10 cellular contexts compared by ENCODE assay signal in the genomic region with DNA sequence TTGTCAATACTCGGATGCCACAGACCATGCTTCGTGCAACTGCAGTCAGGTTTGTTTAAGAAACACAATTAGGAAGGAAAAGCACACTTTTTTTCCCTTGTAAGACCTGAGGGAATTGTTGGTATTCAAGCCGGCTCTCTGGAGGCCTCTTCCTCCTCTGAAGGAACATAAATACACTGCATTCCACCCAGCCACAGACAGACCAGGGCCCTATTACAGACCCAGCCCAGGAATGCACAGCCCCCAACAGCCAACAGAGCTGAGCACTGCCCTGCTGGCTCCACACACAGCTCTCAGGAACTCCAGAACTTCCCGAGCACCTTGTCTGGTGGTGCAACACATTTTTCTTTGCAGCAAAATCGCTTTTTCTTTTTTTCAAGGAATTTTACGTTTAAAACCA.
DNase-seq lines count a peak whose midpoint lies in the region; ATAC-seq and TF ChIP-seq lines count a peak whose summit lies in the region.
"Had no signal": no experiment of that assay in that cellular context is flagged by ENCODE, and none has a peak within 500 bp of the region (broad histone marks: within the 10 kb centered on the region; RNA-seq: fewer than 3 reads in every experiment).

No MANE protein-coding gene starts in this region.

- peak; percentile 98 for ATAC-seq in WTC11
- no peak for ATAC-seq in activated CD8-positive, alpha-beta T cell treated with anti-CD3 and anti-CD28 coated beads for 36 hours

- no peaks in the 10 kb centered on the region for H3K9me3 Mint-ChIP-seq in WTC11
- H3K9me3 Mint-ChIP-seq in activated CD8-positive, alpha-beta T cell treated with anti-CD3 and anti-CD28 coated beads for 36 hours, result no peaks in the 10 kb centered on the region
- H3K9me3 Mint-ChIP-seq: central memory CD8-positive, alpha-beta T cell had no signal

- no peak for TF ChIP-seq POLR2A in stomach (IDR thresholded peaks at IDR 0.05)

- no peaks in the 10 kb centered on the region; the same call in 1 of the 2 replicates for H3K27me3 Mint-ChIP-seq in WTC11 (ENCODE audit: low read depth)
- peaks cover 3% of the 10 kb centered on the region for H3K27me3 Mint-ChIP-seq in activated CD8-positive, alpha-beta T cell treated with anti-CD3 and anti-CD28 coated beads for 36 hours

- H3K36me3 ChIP-seq in stomach, result no peaks in the 10 kb centered on the region

- TF ChIP-seq CTCF in WTC11 (IDR thresholded peaks at IDR 0.05) (no peak), stomach (IDR thresholded peaks at IDR 0.05) (no peak)
- no peak for TF ChIP-seq CTCF in activated CD8-positive, alpha-beta T cell treated with anti-CD3 and anti-CD28 coated beads for 36 hours (IDR thresholded peaks at IDR 0.05)

- TF ChIP-seq EP300 in stomach (IDR thresholded peaks at IDR 0.05), result no peak

- H3K4me1 ChIP-seq in stomach, result peaks cover 28 to 54% (median 39%) of the 10 kb centered on the region in 4 donors

- H3K36me3 Mint-ChIP-seq in WTC11, result no peaks in the 10 kb centered on the region
- H3K36me3 Mint-ChIP-seq in activated CD8-positive, alpha-beta T cell treated with anti-CD3 and anti-CD28 coated beads for 36 hours (ENCODE audit: low read depth), result no peaks in the 10 kb centered on the region

- intact Hi-C loops in stomach (cut with DNase I; ENCODE audit: low total_unique reads), result no loop called here
- intact Hi-C loops in activated CD8-positive, alpha-beta T cell treated with anti-CD3 and anti-CD28 coated beads for 36 hours (cut with micrococcal nuclease), result no loop called here

- peak overlapping the region in 3 of 5 donors; percentile 49 to 71 (median 54) for H3K27ac ChIP-seq in stomach

- 62 to 69% (median 68%) methylated on average over 6 of the region's 6 CpGs for WGBS in stomach, 5 donors

- POLR2A ChIA-PET in WTC11 (lab: Charles Lee), result no interaction called here
- POLR2A ChIA-PET in activated CD8-positive, alpha-beta T cell treated with anti-CD3 and anti-CD28 coated beads for 36 hours (lab: Charles Lee), result no interaction called here

- H3K9me3 ChIP-seq in stomach, result no peaks in the 10 kb centered on the region

- no peak overlapping the region for H3K4me3 ChIP-seq in stomach

- DNase-seq in GM04504 (ENCODE audit: low read depth) (peak; percentile 51), WTC11 (ENCODE audit: low spot score) (peak; percentile 53), iPS DF 19.7 (ENCODE audit: low read depth, low spot score) (peak; percentile 35), stomach (no peak), NOMO-1 treated with dmso at 0.1 percent for 144 hours (lab: John Stamatoyannopoulos, UW; ENCODE audit: unreplicated experiment) (no peak)
- DNase-seq in stimulated activated CD4-positive, alpha-beta T cell treated with anti-CD3 and anti-CD28 coated beads, Interleukin-15, amount 100 ng/mL, for 24 hours, result no peak
- DNase-seq in activated CD8-positive, alpha-beta T cell treated with anti-CD3 and anti-CD28 coated beads for 36 hours, result no peak
- DNase-seq in activated CD8-positive, alpha-beta memory T cell treated with anti-CD3 and anti-CD28 coated beads, Interleukin-2, amount 50 U/mL, for 4 hours, result no peak
- DNase-seq: T-helper 1 cell had no signal

- CTCF ChIA-PET in WTC11 (lab: Charles Lee), result interaction anchor here (0.8 kb wide), 1 partner anchor 318 kb away, joined by 3 read pairs; no protein-coding TSS in a partner anchor
- CTCF ChIA-PET in activated CD8-positive, alpha-beta T cell treated with anti-CD3 and anti-CD28 coated beads for 36 hours (lab: Charles Lee), result no interaction called here

- H3K4me1 Mint-ChIP-seq in WTC11, result peaks cover 22% of the 10 kb centered on the region
- peaks cover 28% of the 10 kb centered on the region for H3K4me1 Mint-ChIP-seq in activated CD8-positive, alpha-beta T cell treated with anti-CD3 and anti-CD28 coated beads for 36 hours (ENCODE audit: low read depth)
- H3K4me1 Mint-ChIP-seq: central memory CD8-positive, alpha-beta T cell had no signal

- no peak overlapping the region for H3K27ac Mint-ChIP-seq in WTC11
- H3K27ac Mint-ChIP-seq in activated CD8-positive, alpha-beta T cell treated with anti-CD3 and anti-CD28 coated beads for 36 hours, result no peak overlapping the region

- no peak overlapping the region for H3K4me3 Mint-ChIP-seq in WTC11
- H3K4me3 Mint-ChIP-seq in activated CD8-positive, alpha-beta T cell treated with anti-CD3 and anti-CD28 coated beads for 36 hours, result no peak overlapping the region
- H3K4me3 Mint-ChIP-seq: central memory CD8-positive, alpha-beta T cell had no signal

- no peaks in the 10 kb centered on the region for H3K27me3 ChIP-seq in stomach

TF ChIP-seq in WTC11, 78 proteins besides CTCF, POLR2A, EP300 and RAD21:
- TF ChIP-seq GTF2I (CRISPR knock-in tag; conservative IDR thresholded peaks at IDR 0.05) (no peak), STAT6 (CRISPR knock-in tag; conservative IDR thresholded peaks at IDR 0.05; ENCODE audit: low read depth) (no peak), FOXP1 (CRISPR knock-in tag; IDR thresholded peaks at IDR 0.05; ENCODE audit: borderline replicate concordance) (no peak), ZNF232 (CRISPR knock-in tag; IDR thresholded peaks at IDR 0.05) (no peak), TEAD4 (CRISPR knock-in tag; IDR thresholded peaks at IDR 0.05) (0 out of 2 replicates have a peak, but pooled peaks have one; percentile 19)
- TF ChIP-seq, protein P1, sequence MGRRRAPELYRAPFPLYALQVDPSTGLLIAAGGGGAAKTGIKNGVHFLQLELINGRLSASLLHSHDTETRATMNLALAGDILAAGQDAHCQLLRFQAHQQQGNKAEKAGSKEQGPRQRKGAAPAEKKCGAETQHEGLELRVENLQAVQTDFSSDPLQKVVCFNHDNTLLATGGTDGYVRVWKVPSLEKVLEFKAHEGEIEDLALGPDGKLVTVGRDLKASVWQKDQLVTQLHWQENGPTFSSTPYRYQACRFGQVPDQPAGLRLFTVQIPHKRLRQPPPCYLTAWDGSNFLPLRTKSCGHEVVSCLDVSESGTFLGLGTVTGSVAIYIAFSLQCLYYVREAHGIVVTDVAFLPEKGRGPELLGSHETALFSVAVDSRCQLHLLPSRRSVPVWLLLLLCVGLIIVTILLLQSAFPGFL (CRISPR knock-in tag; IDR thresholded peaks at IDR 0.05; ENCODE audit: borderline replicate concordance), result no peak
- TF ChIP-seq, protein P2, sequence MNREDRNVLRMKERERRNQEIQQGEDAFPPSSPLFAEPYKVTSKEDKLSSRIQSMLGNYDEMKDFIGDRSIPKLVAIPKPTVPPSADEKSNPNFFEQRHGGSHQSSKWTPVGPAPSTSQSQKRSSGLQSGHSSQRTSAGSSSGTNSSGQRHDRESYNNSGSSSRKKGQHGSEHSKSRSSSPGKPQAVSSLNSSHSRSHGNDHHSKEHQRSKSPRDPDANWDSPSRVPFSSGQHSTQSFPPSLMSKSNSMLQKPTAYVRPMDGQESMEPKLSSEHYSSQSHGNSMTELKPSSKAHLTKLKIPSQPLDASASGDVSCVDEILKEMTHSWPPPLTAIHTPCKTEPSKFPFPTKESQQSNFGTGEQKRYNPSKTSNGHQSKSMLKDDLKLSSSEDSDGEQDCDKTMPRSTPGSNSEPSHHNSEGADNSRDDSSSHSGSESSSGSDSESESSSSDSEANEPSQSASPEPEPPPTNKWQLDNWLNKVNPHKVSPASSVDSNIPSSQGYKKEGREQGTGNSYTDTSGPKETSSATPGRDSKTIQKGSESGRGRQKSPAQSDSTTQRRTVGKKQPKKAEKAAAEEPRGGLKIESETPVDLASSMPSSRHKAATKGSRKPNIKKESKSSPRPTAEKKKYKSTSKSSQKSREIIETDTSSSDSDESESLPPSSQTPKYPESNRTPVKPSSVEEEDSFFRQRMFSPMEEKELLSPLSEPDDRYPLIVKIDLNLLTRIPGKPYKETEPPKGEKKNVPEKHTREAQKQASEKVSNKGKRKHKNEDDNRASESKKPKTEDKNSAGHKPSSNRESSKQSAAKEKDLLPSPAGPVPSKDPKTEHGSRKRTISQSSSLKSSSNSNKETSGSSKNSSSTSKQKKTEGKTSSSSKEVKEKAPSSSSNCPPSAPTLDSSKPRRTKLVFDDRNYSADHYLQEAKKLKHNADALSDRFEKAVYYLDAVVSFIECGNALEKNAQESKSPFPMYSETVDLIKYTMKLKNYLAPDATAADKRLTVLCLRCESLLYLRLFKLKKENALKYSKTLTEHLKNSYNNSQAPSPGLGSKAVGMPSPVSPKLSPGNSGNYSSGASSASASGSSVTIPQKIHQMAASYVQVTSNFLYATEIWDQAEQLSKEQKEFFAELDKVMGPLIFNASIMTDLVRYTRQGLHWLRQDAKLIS (CRISPR knock-in tag; IDR thresholded peaks at IDR 0.05; ENCODE audit: borderline replicate concordance), result no peak
- TF ChIP-seq, protein P3, sequence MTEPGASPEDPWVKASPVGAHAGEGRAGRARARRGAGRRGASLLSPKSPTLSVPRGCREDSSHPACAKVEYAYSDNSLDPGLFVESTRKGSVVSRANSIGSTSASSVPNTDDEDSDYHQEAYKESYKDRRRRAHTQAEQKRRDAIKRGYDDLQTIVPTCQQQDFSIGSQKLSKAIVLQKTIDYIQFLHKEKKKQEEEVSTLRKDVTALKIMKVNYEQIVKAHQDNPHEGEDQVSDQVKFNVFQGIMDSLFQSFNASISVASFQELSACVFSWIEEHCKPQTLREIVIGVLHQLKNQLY (CRISPR knock-in tag; IDR thresholded peaks at IDR 0.05), result no peak
- TF ChIP-seq, protein P4, sequence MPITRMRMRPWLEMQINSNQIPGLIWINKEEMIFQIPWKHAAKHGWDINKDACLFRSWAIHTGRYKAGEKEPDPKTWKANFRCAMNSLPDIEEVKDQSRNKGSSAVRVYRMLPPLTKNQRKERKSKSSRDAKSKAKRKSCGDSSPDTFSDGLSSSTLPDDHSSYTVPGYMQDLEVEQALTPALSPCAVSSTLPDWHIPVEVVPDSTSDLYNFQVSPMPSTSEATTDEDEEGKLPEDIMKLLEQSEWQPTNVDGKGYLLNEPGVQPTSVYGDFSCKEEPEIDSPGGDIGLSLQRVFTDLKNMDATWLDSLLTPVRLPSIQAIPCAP (CRISPR knock-in tag; IDR thresholded peaks at IDR 0.05), result no peak

Comparison
In these comparisons a context has a peak if more than half of its experiments do, and no peak if none do; other contexts are left out.
1. DNase-seq: peak in GM04504 (single experiment), WTC11 (single experiment) and iPS DF 19.7 (single experiment); none in stomach (single experiment), stimulated activated CD4-positive, alpha-beta T cell treated with anti-CD3 and anti-CD28 coated beads, Interleukin-15, amount 100 ng/mL, for 24 hours (single experiment), activated CD8-positive, alpha-beta T cell treated with anti-CD3 and anti-CD28 coated beads for 36 hours (single experiment), NOMO-1 treated with dmso at 0.1 percent for 144 hours (single experiment) and activated CD8-positive, alpha-beta memory T cell treated with anti-CD3 and anti-CD28 coated beads, Interleukin-2, amount 50 U/mL, for 4 hours (single experiment).